8 cellular contexts compared by ENCODE assay signal in the genomic region with DNA sequence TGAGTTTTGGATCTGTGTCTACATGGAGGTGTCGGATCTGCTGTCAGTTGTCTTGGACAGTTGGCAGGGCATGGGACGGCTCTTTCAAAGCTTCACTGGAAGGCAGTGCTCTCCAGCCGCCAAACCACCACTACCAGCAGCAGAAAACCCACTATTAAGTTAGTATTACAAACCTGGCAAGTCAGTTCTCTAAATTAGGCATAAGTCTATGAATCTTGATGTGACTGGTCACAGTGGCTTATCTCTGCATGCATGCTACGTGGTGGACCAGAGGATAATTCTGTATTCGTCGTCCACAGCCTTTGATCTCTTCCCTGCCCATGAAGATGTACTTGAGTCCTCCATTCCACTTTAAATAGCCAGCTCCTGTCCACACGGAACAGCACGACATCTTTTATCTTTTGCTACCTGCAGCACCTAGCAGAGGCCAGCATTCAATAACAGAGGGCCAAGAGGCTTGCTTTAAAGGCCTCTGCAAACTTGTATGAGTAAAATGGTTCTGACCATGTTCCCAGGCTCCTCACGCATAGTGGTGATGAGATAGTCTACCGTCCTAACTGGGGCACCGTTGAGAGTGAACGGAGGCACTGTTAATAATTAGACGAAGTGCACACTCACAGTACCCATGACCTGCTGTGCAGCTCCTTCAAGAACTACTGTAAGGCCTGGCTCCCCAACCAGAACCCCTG.
DNase-seq lines count a peak whose midpoint lies in the region; ATAC-seq, FAIRE-seq and TF ChIP-seq lines count a peak whose summit lies in the region.

No MANE protein-coding gene starts in this region.

- H3K4me1 Mint-ChIP-seq in stimulated activated naive CD8-positive, alpha-beta T cell treated with anti-CD3 and anti-CD28 coated beads, Interleukin-15, Interleukin-2, amounts not matched to agents 100 ng/mL and 50 ng/mL, for 24 hours (ENCODE audit: low read depth), result peaks cover 76% of the 10 kb centered on the region

- no peaks in the 10 kb centered on the region for H3K27me3 ChIP-seq in mucosa of rectum (ENCODE audit: control insufficient read depth in 2 of 2, insufficient read depth in 2 of 2, low read length in 2 of 2)

- no peak for DNase-seq in stimulated activated naive CD8-positive, alpha-beta T cell treated with anti-CD3 and anti-CD28 coated beads, Interleukin-15, Interleukin-2, amounts not matched to agents 100 U/mL and 50 U/mL, for 24 hours
- DNase-seq in caudate nucleus (lab: John Stamatoyannopoulos, UW) (no peak), DMS79 (lab: John Stamatoyannopoulos, UW) (no peak), H54 (ENCODE audit: insufficient read length, low spot score) (no peak), GM10266 (ENCODE audit: extremely low spot score) (no peak)

- H3K4me3 Mint-ChIP-seq in stimulated activated naive CD8-positive, alpha-beta T cell treated with anti-CD3 and anti-CD28 coated beads, Interleukin-15, Interleukin-2, amounts not matched to agents 100 ng/mL and 50 ng/mL, for 24 hours, result peak overlapping the region; percentile 91

- no peaks in the 10 kb centered on the region for H3K36me3 ChIP-seq in mucosa of rectum (ENCODE audit: control insufficient read depth in 2 of 2, insufficient read depth in 2 of 2, low read length in 2 of 2)

- H3K36me3 Mint-ChIP-seq in stimulated activated naive CD8-positive, alpha-beta T cell treated with anti-CD3 and anti-CD28 coated beads, Interleukin-15, Interleukin-2, amounts not matched to agents 100 ng/mL and 50 ng/mL, for 24 hours (ENCODE audit: low read depth), result no peaks in the 10 kb centered on the region

- peaks cover 42% of the 10 kb centered on the region in 2 donors for H3K4me1 ChIP-seq in mucosa of rectum (ENCODE audit: control insufficient read depth in 2 of 2, insufficient read depth in 2 of 2, low read length in 2 of 2)

- H3K9me3 ChIP-seq in mucosa of rectum (ENCODE audit: control insufficient read depth in 2 of 2, low read length in 2 of 2), result no peaks in the 10 kb centered on the region

- ATAC-seq in stimulated activated naive CD8-positive, alpha-beta T cell treated with anti-CD3 and anti-CD28 coated beads, Interleukin-15, Interleukin-2, amounts not matched to agents 100 U/mL and 50 U/mL, for 24 hours, result no peak
- ATAC-seq in HG03439 (IDR thresholded peaks at IDR 0.05; ENCODE audit: unreplicated experiment), result no peak

- TF ChIP-seq CTCF in GM10266 (IDR thresholded peaks at IDR 0.05; ENCODE audit: control insufficient read depth, insufficient read depth, low read depth, missing control alignments), result no peak

- FAIRE-seq in H54 (lab: Jason Lieb, UNC), result no peak

- TF ChIP-seq POLR2A in H54 (IDR thresholded peaks at IDR 0.05; ENCODE audit: low read depth, low read length), result no peak

- peaks cover 19% of the 10 kb centered on the region for H3K27me3 Mint-ChIP-seq in stimulated activated naive CD8-positive, alpha-beta T cell treated with anti-CD3 and anti-CD28 coated beads, Interleukin-15, Interleukin-2, amounts not matched to agents 100 ng/mL and 50 ng/mL, for 24 hours

- peak overlapping the region; percentile 37 for H3K27ac Mint-ChIP-seq in stimulated activated naive CD8-positive, alpha-beta T cell treated with anti-CD3 and anti-CD28 coated beads, Interleukin-15, Interleukin-2, amounts not matched to agents 100 ng/mL and 50 ng/mL, for 24 hours

- H3K9me3 Mint-ChIP-seq in stimulated activated naive CD8-positive, alpha-beta T cell treated with anti-CD3 and anti-CD28 coated beads, Interleukin-15, Interleukin-2, amounts not matched to agents 100 ng/mL and 50 ng/mL, for 24 hours, result no peaks in the 10 kb centered on the region

- peak overlapping the region; percentile 68 to 74 for H3K4me3 ChIP-seq in mucosa of rectum (ENCODE audit: low read length in 2 of 2)

- peak overlapping the region; percentile 63 to 84 for H3K9ac ChIP-seq in mucosa of rectum (ENCODE audit: low read depth in 1 of 2, low read length in 2 of 2)

- H3K27ac ChIP-seq in caudate nucleus (ENCODE audit: low read depth, low read length) (peak overlapping the region; percentile 86), mucosa of rectum (ENCODE audit: low read depth in 2 of 2, low read length in 2 of 2) (peak overlapping the region in 1 of 2 donors; percentile 82)
